Comparison of ENCODE assay signal across 10 cellular contexts in genomic region chr6:88761237-88762031, GRCh38.
DNase-seq lines count a peak whose midpoint lies in the region; ATAC-seq, FAIRE-seq and TF ChIP-seq lines count a peak whose summit lies in the region.
"Had no signal": no experiment of that assay in that cellular context is flagged by ENCODE, and none has a peak within 500 bp of the region (broad histone marks: within the 10 kb centered on the region; RNA-seq: fewer than 3 reads in every experiment).

No MANE protein-coding gene starts in this region.

- H3K36me3 ChIP-seq in K562 (ENCODE audit: control insufficient read depth, insufficient read depth, low read length) = no peaks in the 10 kb centered on the region

- FAIRE-seq in K562 (lab: Jason Lieb, UNC) (no peak), RCC 7860 (lab: Jason Lieb, UNC) (no peak)

- TF ChIP-seq POLR2A in K562 (conservative IDR thresholded peaks at IDR 0.05) = no peak

- H3K27ac ChIP-seq in K562 (ENCODE audit: extremely low read depth, low read depth, low read length) = no peak overlapping the region
- H3K27ac ChIP-seq: SK-N-MC had no signal

- no peak for TF ChIP-seq EP300 in K562 (IDR thresholded peaks at IDR 0.05; ENCODE audit: low read length)

- POLR2A ChIA-PET in K562 (lab: Yijun Ruan, JAX) = interaction anchor here (0.6 to 0.9 kb wide), 3 partner anchors 24 to 977 kb away, joined by 3 to 4 read pairs (median 3); no protein-coding TSS in a partner anchor

- ATAC-seq in GM19455 (IDR thresholded peaks at IDR 0.05; ENCODE audit: unreplicated experiment) (peak; percentile 76), HG03064 (IDR thresholded peaks at IDR 0.05; ENCODE audit: low read depth, unreplicated experiment) (peak; percentile 54), K562 (no peak), HG02970 (IDR thresholded peaks at IDR 0.05; ENCODE audit: low FRiP score, unreplicated experiment) (no peak)

- H3K4me3 ChIP-seq in K562 = no peak overlapping the region
- H3K4me3 ChIP-seq: SK-N-MC had no signal

- H3K27me3 ChIP-seq in K562 (ENCODE audit: control insufficient read depth in 2 of 2, insufficient read depth in 2 of 2, low read length in 2 of 2) = no peaks in the 10 kb centered on the region

- H3K9ac ChIP-seq in K562 (ENCODE audit: insufficient read depth in 1 of 2, low read depth in 2 of 2, low read length in 2 of 2) = no peak overlapping the region

- CTCF ChIA-PET in K562 (lab: Yijun Ruan, JAX; ENCODE audit: low intra/inter-chr PET ratio) = no interaction called here

- no peak overlapping the region for H2AFZ ChIP-seq in K562 (ENCODE audit: low read depth, low read length)

- H3K9me3 ChIP-seq in K562 (replicated peaks; ENCODE audit: control insufficient read depth, insufficient read depth, low read depth, low read length) = no peaks in the 10 kb centered on the region

- WGBS in K562 (ENCODE audit: insufficient coverage, low coverage, missing lambda C conversion rate) = 88% methylated on average over 9 of the region's 9 CpGs

- TF ChIP-seq RAD21 in K562 (CRISPR knock-in tag; conservative IDR thresholded peaks at IDR 0.05 in 1 of 2, IDR thresholded peaks at IDR 0.05 in 1 of 2) = no peak

- intact Hi-C loops in K562 (cut with micrococcal nuclease) = no loop called here

- no peak overlapping the region for H3K4me2 ChIP-seq in K562 (ENCODE audit: insufficient read depth, low read length)

- no peaks in the 10 kb centered on the region for H3K79me2 ChIP-seq in K562 (ENCODE audit: control insufficient read depth, insufficient read depth, low read length)

- BruUV-seq in K562 (replicated peaks; lab: Mats Ljungman, UMichigan) = no TSS peak

- H3K9me1 ChIP-seq in K562 (ENCODE audit: control insufficient read depth, insufficient read depth, low read length) = no peaks in the 10 kb centered on the region

- no peaks in the 10 kb centered on the region for H4K20me1 ChIP-seq in K562 (replicated peaks; ENCODE audit: control insufficient read depth, insufficient read depth, low read length)

- TF ChIP-seq CTCF in GM12874 (IDR thresholded peaks at IDR 0.05; ENCODE audit: insufficient read depth, low read depth, low read length) = peak; percentile 45
- TF ChIP-seq CTCF in K562 (IDR thresholded peaks at IDR 0.05 in 2 of 3, conservative IDR thresholded peaks at IDR 0.05 in 1 of 3; ENCODE audit: insufficient read depth in 2 of 3, low read depth in 1 of 3, low read length in 3 of 3) = peak in 2 of 3 experiments; percentile 33 to 78; a peak in 3 of 6 replicates

- H3K4me1 ChIP-seq in K562 (replicated peaks in 1 of 2; ENCODE audit: control insufficient read depth in 2 of 2, insufficient read depth in 2 of 2, low read length in 2 of 2) = 0 out of 5 replicates have a peak, but pooled peaks cover 0 to 2% of the 10 kb centered on the region in 2 experiments

- DNase-seq in K562 (ENCODE audit: extremely low read depth in 1 of 4, low spot score in 3 of 4) (peak in 2 of 4 experiments; percentile 23 to 24), kidney tubule cell (ENCODE audit: low spot score) (no peak), dermis blood vessel endothelial cell (no peak), RCC 7860 (ENCODE audit: low spot score) (no peak)
- DNase-seq: nephron progenitor cell had no signal

- in situ Hi-C loops in K562 (cut with MboI) = no loop called here

TF ChIP-seq in K562, 482 proteins besides CTCF, POLR2A, EP300 and RAD21:
- TF ChIP-seq POLR2H (tag; IDR thresholded peaks at IDR 0.05; ENCODE audit: low read depth) = no peak
- no peak for TF ChIP-seq SIN3A (IDR thresholded peaks at IDR 0.05; ENCODE audit: borderline replicate concordance in 2 of 2, control insufficient read depth in 1 of 2, low read depth in 2 of 2, low read length in 2 of 2)
- TF ChIP-seq NCOA1 (IDR thresholded peaks at IDR 0.05; ENCODE audit: low read depth) = no peak
- TF ChIP-seq, protein P1, sequence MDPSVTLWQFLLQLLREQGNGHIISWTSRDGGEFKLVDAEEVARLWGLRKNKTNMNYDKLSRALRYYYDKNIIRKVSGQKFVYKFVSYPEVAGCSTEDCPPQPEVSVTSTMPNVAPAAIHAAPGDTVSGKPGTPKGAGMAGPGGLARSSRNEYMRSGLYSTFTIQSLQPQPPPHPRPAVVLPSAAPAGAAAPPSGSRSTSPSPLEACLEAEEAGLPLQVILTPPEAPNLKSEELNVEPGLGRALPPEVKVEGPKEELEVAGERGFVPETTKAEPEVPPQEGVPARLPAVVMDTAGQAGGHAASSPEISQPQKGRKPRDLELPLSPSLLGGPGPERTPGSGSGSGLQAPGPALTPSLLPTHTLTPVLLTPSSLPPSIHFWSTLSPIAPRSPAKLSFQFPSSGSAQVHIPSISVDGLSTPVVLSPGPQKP (CRISPR knock-in tag; IDR thresholded peaks at IDR 0.05) = no peak
- peak; percentile 39; the same call in 1 of the 2 replicates for TF ChIP-seq ZNF316 (IDR thresholded peaks at IDR 0.05)
TF ChIP-seq in K562: peak in this region for 1.

Comparison
In these comparisons a context has a peak if more than half of its experiments do, and no peak if none do; other contexts are left out.
1. ATAC-seq: peak in GM19455 (single experiment) and HG03064 (single experiment); none in K562 (single experiment) and HG02970 (single experiment).